In the genomic region with DNA sequence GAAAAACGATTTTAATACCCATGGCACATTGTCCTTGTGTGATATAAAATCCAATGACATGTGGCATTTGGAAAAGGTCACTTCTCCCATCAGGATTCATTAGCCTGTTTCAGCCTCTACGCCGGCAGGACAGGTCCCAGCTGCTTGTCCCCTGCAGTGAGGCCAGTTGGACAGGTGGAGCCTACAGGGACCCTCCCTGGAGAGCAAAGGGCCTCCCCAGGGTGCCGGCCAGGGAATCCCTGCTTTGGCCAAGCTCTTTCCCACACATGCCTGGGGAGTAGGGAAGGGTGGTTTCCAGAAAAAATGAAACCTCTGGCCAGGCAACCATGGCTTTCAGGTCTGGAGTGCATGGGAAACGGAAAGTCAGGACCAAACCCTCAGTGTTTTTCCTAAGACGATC, we compare ENCODE assay signal across 25 cellular contexts.
"Had no signal": no experiment of that assay in that cellular context is flagged by ENCODE, and none has a peak within 500 bp of the region (broad histone marks: within the 10 kb centered on the region; RNA-seq: fewer than 3 reads in every experiment).

No MANE protein-coding gene starts in this region.

- H3K27ac ChIP-seq: left lung, lower lobe of right lung, pancreas, prostate gland, skin epidermis, stomach, suprapubic skin, tibial nerve, vagina had no signal

- FAIRE-seq: keratinocyte, pancreas had no signal

- H3K4me3 ChIP-seq: left lung, lower lobe of right lung, pancreas, prostate gland, skin epidermis, stomach, suprapubic skin, tibial nerve, vagina had no signal

- ATAC-seq: left colon; left lung; lower lobe of right lung; naive thymus-derived CD8-positive, alpha-beta T cell; pancreas; right cardiac atrium; sciatic nerve; stimulated activated naive B cell treated with anti-CD40 and anti-IgM and Interleukin-4, amounts not matched to agents 10 μg/mL and 1 μg/mL and 100 μg/mL, for 72 hours; stimulated activated naive CD8-positive, alpha-beta T cell treated with anti-CD3 and anti-CD28 coated beads, Interleukin-15, Interleukin-2, amounts not matched to agents 100 U/mL and 50 U/mL, for 24 hours had no signal

- H3K27me3 ChIP-seq: left lung, pancreas, vagina had no signal

- DNase-seq: hippocampal formation; kidney glomerular epithelial cell; left colon; left lung; lower lobe of right lung; mammary epithelial cell; mesenchymal stem cell; naive thymus-derived CD8-positive, alpha-beta T cell; pancreas; retina; right cardiac atrium; stimulated activated CD4-positive, alpha-beta T cell treated with anti-CD3 and anti-CD28 coated beads, Interleukin-12 subunit alpha, Interleukin-12 subunit beta, amount 100 ng/mL, for 4 hours; stimulated activated CD4-positive, alpha-beta T cell treated with anti-CD3 and anti-CD28 coated beads, Interleukin-15, amount 100 ng/mL, for 24 hours; stimulated activated CD4-positive, alpha-beta T cell treated with anti-CD3 and anti-CD28 coated beads, Interleukin-2, amount 100 ng/mL, for 24 hours; stimulated activated CD4-positive, alpha-beta T cell treated with anti-CD3 and anti-CD28 coated beads, Interleukin-4, amount 100 ng/mL, for 1 hour; stimulated activated naive B cell treated with anti-CD40 and anti-IgM and Interleukin-4, amounts not matched to agents 10 μg/mL and 1 μg/mL and 100 μg/mL, for 72 hours; stimulated activated naive CD8-positive, alpha-beta T cell treated with anti-CD3 and anti-CD28 coated beads, Interleukin-15, Interleukin-2, amounts not matched to agents 100 U/mL and 50 U/mL, for 24 hours; stomach had no signal
